32 cellular contexts compared by ENCODE assay signal in the genomic region with DNA sequence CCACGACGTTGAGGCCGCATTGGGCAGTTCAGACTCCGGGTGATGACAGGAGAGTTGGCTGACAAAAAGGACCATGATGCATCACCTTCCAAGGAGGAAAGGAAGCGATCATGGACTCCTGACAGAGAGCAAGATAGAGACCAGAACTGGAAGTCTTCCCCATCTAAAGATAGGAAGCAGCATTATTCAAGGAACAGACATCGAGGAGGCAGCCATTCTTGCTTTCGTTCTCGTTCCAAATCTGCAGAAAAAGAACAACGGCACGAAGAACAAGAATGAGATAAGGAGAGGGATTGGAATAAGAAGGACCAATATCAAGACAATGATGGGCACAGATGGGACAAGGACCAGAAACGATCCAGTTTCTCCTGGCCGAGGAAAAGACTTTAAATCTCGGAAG. TPM values are rescaled to one million over a fixed set of nuclear protein-coding genes. Genes with fewer than 3 reads are reported as not detected.
"Had no signal": no experiment of that assay in that cellular context is flagged by ENCODE, and none has a peak within 500 bp of the region (broad histone marks: within the 10 kb centered on the region; RNA-seq: fewer than 3 reads in every experiment).

No MANE protein-coding gene starts in this region.

- H3K9me3 Mint-ChIP-seq: dendritic cell treated with granulocyte-macrophage colony-stimulating factor and Interleukin-4, amounts not matched to agents 40 ng/mL and 50 ng/mL, for 4 days; effector memory CD8-positive, alpha-beta T cell; endodermal cell; mesothelial cell of epicardium had no signal

- H3K4me3 Mint-ChIP-seq: dendritic cell treated with granulocyte-macrophage colony-stimulating factor and Interleukin-4, amounts not matched to agents 40 ng/mL and 50 ng/mL, for 4 days; effector memory CD8-positive, alpha-beta T cell; endodermal cell; mesothelial cell of epicardium; naive thymus-derived CD4-positive, alpha-beta T cell had no signal

- H3K27me3 ChIP-seq: colonic mucosa had no signal

- H3K27ac ChIP-seq: colonic mucosa, epithelial cell of prostate, esophagus squamous epithelium, gastrocnemius medialis, heart right ventricle, left lung, lower lobe of right lung had no signal

- H3K36me3 Mint-ChIP-seq: mesothelial cell of epicardium; naive thymus-derived CD4-positive, alpha-beta T cell had no signal

- H3K27ac Mint-ChIP-seq: dendritic cell treated with granulocyte-macrophage colony-stimulating factor and Interleukin-4, amounts not matched to agents 40 ng/mL and 50 ng/mL, for 4 days; effector memory CD8-positive, alpha-beta T cell; endodermal cell; mesothelial cell of epicardium had no signal

- H3K4me1 Mint-ChIP-seq: endodermal cell, mesothelial cell of epicardium had no signal

- DNase-seq: colonic mucosa; cortex of kidney; effector CD8-positive, alpha-beta T cell; effector memory CD8-positive, alpha-beta T cell; endodermal cell; erythroblast; esophagus squamous epithelium; foreskin fibroblast; foreskin melanocyte; gastrocnemius medialis; glutamatergic neuron; head of caudate nucleus; heart right ventricle; hippocampal formation; left cardiac atrium; left ventricle myocardium superior; lower lobe of right lung; mesenchymal stem cell; naive thymus-derived CD4-positive, alpha-beta T cell had no signal

- ATAC-seq: effector memory CD8-positive, alpha-beta T cell; esophagus mucosa; gastrocnemius medialis; heart right ventricle; left cardiac atrium; left lung; left ventricle myocardium superior; lower lobe of right lung; naive thymus-derived CD4-positive, alpha-beta T cell had no signal

- H3K9me3 ChIP-seq: colonic mucosa, esophagus squamous epithelium, gastrocnemius medialis, heart right ventricle, left lung, lower lobe of right lung had no signal

- H3K4me3 ChIP-seq: colonic mucosa, esophagus squamous epithelium, gastrocnemius medialis, heart right ventricle, left lung, lower lobe of right lung had no signal

- H3K4me1 ChIP-seq: colonic mucosa, esophagus squamous epithelium, gastrocnemius medialis, heart right ventricle, left lung, lower lobe of right lung had no signal

- H3K36me3 ChIP-seq: colonic mucosa, esophagus squamous epithelium, gastrocnemius medialis, heart right ventricle, left lung, lower lobe of right lung had no signal

RNA-seq across cellular contexts. Expression of a gene that starts 27.1 kb away (rescaled TPM):
- total RNA-seq: colonic mucosa, dermis microvascular lymphatic vessel endothelial cell, endodermal cell, esophagus mucosa, esophagus squamous epithelium, gastrocnemius medialis, glomerular endothelial cell, kidney epithelial cell, left cardiac atrium, left lung, left ventricle myocardium superior, lower lobe of right lung, lung microvascular endothelial cell, mesenteric fat pad, mesothelial cell of epicardium, mononuclear cell, mucosa of gallbladder had no signal

RNA-seq across cellular contexts. Expression of a gene that starts 46.8 kb away (rescaled TPM):
- total RNA-seq: colonic mucosa; dermis microvascular lymphatic vessel endothelial cell; endodermal cell; esophagus squamous epithelium; gastrocnemius medialis; glomerular endothelial cell; heart right ventricle; kidney epithelial cell; left cardiac atrium; left lung; left ventricle myocardium superior; lower leg skin; lower lobe of right lung; lung microvascular endothelial cell; mesenteric fat pad; mesothelial cell of epicardium; mononuclear cell; mucosa of gallbladder; naive thymus-derived CD4-positive, alpha-beta T cell had no signal

RNA-seq across cellular contexts. Expression of a gene that starts 50.2 kb away (rescaled TPM):
- total RNA-seq: dermis microvascular lymphatic vessel endothelial cell, endodermal cell, gastrocnemius medialis, glomerular endothelial cell, heart right ventricle, kidney epithelial cell, lung microvascular endothelial cell, mesenteric fat pad, mesothelial cell of epicardium had no signal
